ENCODE assay signal across 17 cellular contexts in genomic region chr19:2381151-2381822, GRCh38. TPM values are rescaled to one million over a fixed set of nuclear protein-coding genes. Genes with fewer than 3 reads are reported as not detected.
DNase-seq lines count a peak whose midpoint lies in the region; ATAC-seq and TF ChIP-seq lines count a peak whose summit lies in the region.
"Had no signal": no experiment of that assay in that cellular context is flagged by ENCODE, and none has a peak within 500 bp of the region (broad histone marks: within the 10 kb centered on the region; RNA-seq: fewer than 3 reads in every experiment).

No MANE protein-coding gene starts in this region.

- H3K4me2 ChIP-seq in fibroblast of lung (ENCODE audit: extremely low read depth, insufficient read depth, low read length) = no peak overlapping the region

- no peaks in the 10 kb centered on the region for H3K4me1 ChIP-seq in cardiac muscle cell (ENCODE audit: low read depth)
- H3K4me1 ChIP-seq in fibroblast of lung (ENCODE audit: control insufficient read depth, extremely low read depth, insufficient read depth, low read length) = peaks cover 3% of the 10 kb centered on the region
- peaks cover 0 to 3% of the 10 kb centered on the region in 2 donors for H3K4me1 ChIP-seq in uterus
- H3K4me1 ChIP-seq: ascending aorta had no signal

- peaks cover 5% of the 10 kb centered on the region for H3K36me3 Mint-ChIP-seq in type B pancreatic cell

- H3K9me3 Mint-ChIP-seq in type B pancreatic cell = peaks cover 9% of the 10 kb centered on the region

- H3K27me3 ChIP-seq in cardiac muscle cell = no peaks in the 10 kb centered on the region
- peaks cover 3% of the 10 kb centered on the region for H3K27me3 ChIP-seq in fibroblast of lung (ENCODE audit: control insufficient read depth, insufficient read depth, low read length)
- H3K27me3 ChIP-seq in uterus = no peaks in the 10 kb centered on the region
- H3K27me3 ChIP-seq: ascending aorta, neutrophil, suprapubic skin had no signal

- H3K27ac Mint-ChIP-seq in type B pancreatic cell = peak overlapping the region; percentile 80
- H3K27ac Mint-ChIP-seq: effector memory CD8-positive, alpha-beta T cell had no signal

- TF ChIP-seq POLR2A in uterus (IDR thresholded peaks at IDR 0.05) (no peak), lower leg skin (IDR thresholded peaks at IDR 0.05) (no peak)

- H3K4me3 ChIP-seq in cardiac muscle cell = no peak overlapping the region
- H3K4me3 ChIP-seq in fibroblast of lung (replicated peaks in 1 of 4; ENCODE audit: control extremely low read depth in 1 of 4, insufficient read depth in 1 of 4, low read depth in 3 of 4, low read length in 4 of 4) = no peak overlapping the region
- H3K4me3 ChIP-seq in uterus = no peak overlapping the region
- H3K4me3 ChIP-seq in lower leg skin (ENCODE audit: low read depth, poor library complexity, severe bottlenecking) = no peak overlapping the region
- H3K4me3 ChIP-seq: ascending aorta, heart left ventricle, suprapubic skin had no signal

- no peak for ATAC-seq in left ventricle myocardium superior
- ATAC-seq: effector memory CD8-positive, alpha-beta T cell; heart left ventricle; Right ventricle myocardium inferior had no signal

- intact Hi-C loops in left ventricle myocardium superior (cut with micrococcal nuclease) (no loop called here), uterus (cut with DNase I; ENCODE audit: low total_unique reads) (no loop called here), lower leg skin (cut with DNase I; ENCODE audit: low total_unique reads) (no loop called here)

- no peaks in the 10 kb centered on the region for H3K79me2 ChIP-seq in fibroblast of lung (ENCODE audit: control insufficient read depth, insufficient read depth, low read length)

- H2AFZ ChIP-seq in fibroblast of lung (ENCODE audit: low read length) = no peak overlapping the region

- H3K4me1 Mint-ChIP-seq in type B pancreatic cell (ENCODE audit: unreplicated experiment) = peaks cover 27% of the 10 kb centered on the region

- WGBS in lower leg skin, 2 donors = 49 to 58% methylated on average over 17 of the region's 17 CpGs

- H4K20me1 ChIP-seq in fibroblast of lung (ENCODE audit: control insufficient read depth, extremely low read depth, insufficient read depth, low read length) = no peaks in the 10 kb centered on the region

- peaks cover 4% of the 10 kb centered on the region for H3K27me3 Mint-ChIP-seq in type B pancreatic cell

- DNase-seq in cardiac muscle cell (ENCODE audit: low read depth in 1 of 2, low spot score in 1 of 2) (peak; percentile 27 to 39), left ventricle myocardium superior (no peak), fibroblast of lung (ENCODE audit: low read depth in 2 of 2) (peak; percentile 18 to 84), middle frontal gyrus (ENCODE audit: extremely low spot score, low spot score) (peak; percentile 82), type B pancreatic cell (ENCODE audit: extremely low spot score, unreplicated experiment) (peak; percentile 81), D341Med (ENCODE audit: low spot score) (no peak), uterus (no peak), lower leg skin (ENCODE audit: low spot score in 2 of 2) (no peak)
- DNase-seq: activated CD4-positive, alpha-beta T cell treated with anti-CD3 and anti-CD28 coated beads, Interleukin-2, amount 50 U/mL, for 4 hours; activated T-cell treated with anti-CD3 and anti-CD28 coated beads, Interleukin-2, amount 50 U/mL, for 48 hours; effector memory CD8-positive, alpha-beta T cell; heart left ventricle; NCI-H1417 treated with DMSO at 0.1 percent for 48 hours had no signal

- no peak overlapping the region for H3K27ac ChIP-seq in cardiac muscle cell
- no peak overlapping the region for H3K27ac ChIP-seq in fibroblast of lung (ENCODE audit: insufficient read depth, low read length)
- H3K27ac ChIP-seq in uterus = no peak overlapping the region
- H3K27ac ChIP-seq: ascending aorta, heart left ventricle, neutrophil, suprapubic skin had no signal

- H3K9ac ChIP-seq in fibroblast of lung (ENCODE audit: insufficient read depth, low read length) = no peak overlapping the region

- H3K4me3 Mint-ChIP-seq in type B pancreatic cell = peak overlapping the region; percentile 65
- H3K4me3 Mint-ChIP-seq: effector memory CD8-positive, alpha-beta T cell had no signal

- H3K36me3 ChIP-seq in cardiac muscle cell (no peaks in the 10 kb centered on the region), fibroblast of lung (ENCODE audit: control insufficient read depth, insufficient read depth, low read length) (no peaks in the 10 kb centered on the region), uterus (no peaks in the 10 kb centered on the region)
- H3K36me3 ChIP-seq: ascending aorta, heart left ventricle, neutrophil, suprapubic skin had no signal

- TF ChIP-seq CTCF in cardiac muscle cell (IDR thresholded peaks at IDR 0.05; ENCODE audit: low read depth, low read length) = no peak
- TF ChIP-seq CTCF in fibroblast of lung (conservative IDR thresholded peaks at IDR 0.05 in 1 of 2, IDR thresholded peaks at IDR 0.05 in 1 of 2; ENCODE audit: low read depth in 1 of 2, low read length in 2 of 2) = no peak
- TF ChIP-seq CTCF in type B pancreatic cell (conservative IDR thresholded peaks at IDR 0.05) = no peak
- TF ChIP-seq CTCF in uterus (IDR thresholded peaks at IDR 0.05) = no peak
- no peak for TF ChIP-seq CTCF in lower leg skin (IDR thresholded peaks at IDR 0.05)

- H3K9me3 ChIP-seq in cardiac muscle cell (ENCODE audit: low read depth) (no peaks in the 10 kb centered on the region), fibroblast of lung (ENCODE audit: control insufficient read depth, insufficient read depth, low read depth, low read length) (no peaks in the 10 kb centered on the region), uterus (no peaks in the 10 kb centered on the region)
- H3K9me3 ChIP-seq: neutrophil, suprapubic skin had no signal

RNA-seq across cellular contexts. Expression of gene TMPRSS9, which starts 21.2 kb away (rescaled TPM):
- total RNA-seq in cardiac muscle cell (not detected in 2 replicates), left ventricle myocardium superior (not detected), fibroblast of lung (under 0.01 TPM in 1 of 2 replicates, not detected in the other), type B pancreatic cell (ENCODE audit: low replicate concordance) (0.41 TPM in 1 of 2 replicates, not detected in the other), uterus (under 1 TPM in 1 of 4 donors, not detected in 3; 0.69 TPM), lower leg skin (not detected)
- polyA plus RNA-seq in cardiac muscle cell (not detected in 2 replicates), fibroblast of lung (not detected in 2 replicates)
- polyA plus RNA-seq in fibroblast of lung (2012) = 0.09 and 0.20 TPM in 2 replicates
- not detected in 2 replicates for polyA minus RNA-seq in fibroblast of lung (ENCODE audit: low replicate concordance)
- total RNA-seq: ascending aorta, Right ventricle myocardium inferior, suprapubic skin had no signal

RNA-seq across cellular contexts. Expression of gene TIMM13, which starts 46.1 kb away (rescaled TPM):
- 76.7 and 93.0 TPM in 2 replicates for total RNA-seq in cardiac muscle cell
- 287 and 292 TPM in 2 replicates for polyA plus RNA-seq in cardiac muscle cell
- 84.1 TPM for total RNA-seq in left ventricle myocardium superior
- total RNA-seq in fibroblast of lung = 23.9 and 27.6 TPM in 2 replicates
- 14.1 and 19.5 TPM in 2 replicates for polyA plus RNA-seq in fibroblast of lung
- 62.4 and 96.2 TPM in 2 replicates for polyA plus RNA-seq in fibroblast of lung (2012)
- polyA minus RNA-seq in fibroblast of lung (ENCODE audit: low replicate concordance) = 6.5 and 12.5 TPM in 2 replicates
- 132 and 139 TPM in 2 replicates for total RNA-seq in type B pancreatic cell (ENCODE audit: low replicate concordance)
- total RNA-seq in uterus = 10 to 100 TPM in 3 of 4 donors, 1 to 10 TPM in 1; 6.5 to 53.8 (median 31.9) TPM
- 10 to 100 TPM; 34.2 to 52.8 (median 44.9) TPM for total RNA-seq in lower leg skin

RNA-seq across cellular contexts. Expression of gene SPPL2B, which starts 52.8 kb away (rescaled TPM):
- total RNA-seq in cardiac muscle cell (95.3 and 132 TPM in 2 replicates), left ventricle myocardium superior (25.9 TPM), fibroblast of lung (18.0 and 23.8 TPM in 2 replicates), type B pancreatic cell (ENCODE audit: low replicate concordance) (131 and 149 TPM in 2 replicates), uterus (10 to 100 TPM; 14.3 to 58.5 (median 31.5) TPM), lower leg skin (10 to 100 TPM; 36.1 to 84.7 (median 51.0) TPM)
- polyA plus RNA-seq in cardiac muscle cell (90.4 and 90.9 TPM in 2 replicates), fibroblast of lung (10.7 and 16.0 TPM in 2 replicates)
- polyA plus RNA-seq in fibroblast of lung (2012) = 24.0 and 29.0 TPM in 2 replicates
- 12.3 and 27.6 TPM in 2 replicates for polyA minus RNA-seq in fibroblast of lung (ENCODE audit: low replicate concordance)

RNA-seq across cellular contexts. Expression of gene LSM7, which starts 52.9 kb away (rescaled TPM):
- total RNA-seq in cardiac muscle cell (231 and 424 TPM in 2 replicates), left ventricle myocardium superior (43.8 TPM), fibroblast of lung (43.1 and 61.6 TPM in 2 replicates), type B pancreatic cell (ENCODE audit: low replicate concordance) (125 and 134 TPM in 2 replicates), uterus (100 to 1,000 TPM in 3 of 4 donors, 10 to 100 TPM in 1; 51.8 to 186 (median 142) TPM), lower leg skin (100 to 1,000 TPM in 2 of 4 donors, 10 to 100 TPM in 2; 57.2 to 140 (median 94.9) TPM)
- polyA plus RNA-seq in cardiac muscle cell (157 and 176 TPM in 2 replicates), fibroblast of lung (182 and 233 TPM in 2 replicates)
- polyA plus RNA-seq in fibroblast of lung (2012) = 197 and 217 TPM in 2 replicates
- polyA minus RNA-seq in fibroblast of lung (ENCODE audit: low replicate concordance) = 8.1 and 34.4 TPM in 2 replicates

Comparison
In these comparisons a context has a peak if more than half of its experiments do, and no peak if none do; other contexts are left out.
1. DNase-seq: peak in cardiac muscle cell (2 of 2), fibroblast of lung (2 of 2), middle frontal gyrus (single experiment) and type B pancreatic cell (single experiment); none in left ventricle myocardium superior (single experiment), D341Med (single experiment), uterus (0 of 2) and lower leg skin (0 of 2).